In the genomic region with DNA sequence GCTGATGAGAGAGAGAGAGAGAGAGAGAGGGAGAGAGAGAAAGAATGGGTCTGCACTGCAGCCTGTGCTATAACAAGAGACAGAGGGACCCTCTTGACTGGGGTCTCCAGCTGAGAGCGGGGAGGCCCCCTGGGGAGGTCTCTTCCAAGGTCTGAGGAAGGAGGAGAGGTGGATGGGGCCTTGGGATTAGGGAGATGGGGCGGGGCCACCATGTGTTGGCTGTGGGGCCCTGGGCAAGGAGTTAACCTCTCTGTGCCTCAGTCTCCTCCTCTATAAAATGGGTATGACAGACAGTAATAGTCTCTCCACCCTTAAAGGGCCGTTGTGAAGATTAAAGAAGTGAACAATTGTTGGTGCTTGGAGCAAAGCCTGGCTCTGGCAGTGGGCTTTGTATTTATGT, we compare ENCODE assay signal across 32 cellular contexts.
A peak's percentile ranks its signal among the peaks of the same experiment; 100 is the strongest.
DNase-seq lines count a peak whose midpoint lies in the region; ATAC-seq, FAIRE-seq and TF ChIP-seq lines count a peak whose summit lies in the region.
"Had no signal": no experiment of that assay in that cellular context is flagged by ENCODE, and none has a peak within 500 bp of the region (broad histone marks: within the 10 kb centered on the region; RNA-seq: fewer than 3 reads in every experiment).

No MANE protein-coding gene starts in this region.

- H3K9ac ChIP-seq in K562 (ENCODE audit: insufficient read depth in 1 of 2, low read depth in 2 of 2, low read length in 2 of 2), result no peak overlapping the region

- TF ChIP-seq RAD21 in K562 (CRISPR knock-in tag; conservative IDR thresholded peaks at IDR 0.05 in 1 of 2, IDR thresholded peaks at IDR 0.05 in 1 of 2), result no peak

- no peak overlapping the region for H3K4me3 Mint-ChIP-seq in activated naive CD4-positive, alpha-beta T cell treated with anti-CD3 and anti-CD28 coated beads, Interleukin-2, amount 10 ng/mL, durations not matched to agents 7 days and 5 days
- H3K4me3 Mint-ChIP-seq: activated CD8-positive, alpha-beta T cell treated with anti-CD3 and anti-CD28 coated beads, Interleukin-2, amount 10 ng/mL, durations not matched to agents 7 days and 5 days; B cell; CD4-positive, alpha-beta memory T cell; naive B cell; T-helper 17 cell had no signal

- H3K27ac ChIP-seq in K562 (ENCODE audit: extremely low read depth, low read depth, low read length) (no peak overlapping the region), testis (no peak overlapping the region)
- H3K27ac ChIP-seq: adrenal gland, esophagus muscularis mucosa, heart left ventricle, thoracic aorta had no signal

- no peaks in the 10 kb centered on the region for H3K9me3 ChIP-seq in K562 (replicated peaks; ENCODE audit: control insufficient read depth, insufficient read depth, low read depth, low read length)
- H3K9me3 ChIP-seq in testis, result no peaks in the 10 kb centered on the region
- H3K9me3 ChIP-seq: adrenal gland, esophagus muscularis mucosa, thoracic aorta had no signal

- H3K27me3 Mint-ChIP-seq in activated naive CD4-positive, alpha-beta T cell treated with anti-CD3 and anti-CD28 coated beads, Interleukin-2, amount 10 ng/mL, durations not matched to agents 7 days and 5 days, result peaks cover 24% of the 10 kb centered on the region
- H3K27me3 Mint-ChIP-seq: CD4-positive, alpha-beta memory T cell had no signal

- POLR2A ChIA-PET in K562 (lab: Yijun Ruan, JAX), result interaction anchor here (0.5 kb wide), 1 partner anchor 122 kb away, joined by 3 read pairs; no protein-coding TSS in a partner anchor

- H3K4me1 ChIP-seq in K562 (replicated peaks in 1 of 2; ENCODE audit: control insufficient read depth in 2 of 2, insufficient read depth in 2 of 2, low read length in 2 of 2) (peaks cover 0 to 7% of the 10 kb centered on the region in 2 experiments; a peak in 2 of 5 replicates), testis (peaks cover 28% of the 10 kb centered on the region)

- H3K4me2 ChIP-seq in K562 (ENCODE audit: insufficient read depth, low read length), result no peak overlapping the region

- TF ChIP-seq CTCF in K562 (IDR thresholded peaks at IDR 0.05 in 2 of 3, conservative IDR thresholded peaks at IDR 0.05 in 1 of 3; ENCODE audit: insufficient read depth in 2 of 3, low read depth in 1 of 3, low read length in 3 of 3), result no peak
- TF ChIP-seq CTCF in omental fat pad (IDR thresholded peaks at IDR 0.05), result no peak
- no peak for TF ChIP-seq CTCF in testis (IDR thresholded peaks at IDR 0.05)

- no peak for TF ChIP-seq EP300 in K562 (IDR thresholded peaks at IDR 0.05; ENCODE audit: low read length)

- H3K4me3 ChIP-seq in K562 (no peak overlapping the region), testis (no peak overlapping the region), H7 (ENCODE audit: insufficient read depth, low read depth, low read length) (no peak overlapping the region)
- H3K4me3 ChIP-seq: adrenal gland, esophagus muscularis mucosa, heart left ventricle, thoracic aorta had no signal

- ATAC-seq in K562, result no peak
- no peak for ATAC-seq in omental fat pad (ENCODE audit: low FRiP score)
- ATAC-seq in GM21786 (IDR thresholded peaks at IDR 0.05; ENCODE audit: unreplicated experiment), result no peak
- ATAC-seq in HG03025 (IDR thresholded peaks at IDR 0.05; ENCODE audit: low FRiP score, unreplicated experiment), result no peak
- ATAC-seq: activated CD8-positive, alpha-beta T cell treated with anti-CD3 and anti-CD28 coated beads, Interleukin-2, amount 10 ng/mL, durations not matched to agents 7 days and 5 days; heart left ventricle; PC-3; SK-N-SH treated with all-trans-retinoic acid at 6 μM for 48 hours; stimulated activated naive CD8-positive, alpha-beta T cell treated with anti-CD3 and anti-CD28 coated beads, Interleukin-15, Interleukin-2, amounts not matched to agents 100 U/mL and 50 U/mL, for 24 hours; T-helper 17 cell had no signal

- intact Hi-C loops in K562 (cut with micrococcal nuclease), result no loop called here
- intact Hi-C loops in testis (cut with DNase I; ENCODE audit: low total_unique reads), result no loop called here

- H4K20me1 ChIP-seq in K562 (replicated peaks; ENCODE audit: control insufficient read depth, insufficient read depth, low read length), result no peaks in the 10 kb centered on the region

- TF ChIP-seq POLR2A in K562 (conservative IDR thresholded peaks at IDR 0.05) (no peak), testis (IDR thresholded peaks at IDR 0.05) (no peak)

- H3K9me3 Mint-ChIP-seq in activated naive CD4-positive, alpha-beta T cell treated with anti-CD3 and anti-CD28 coated beads, Interleukin-2, amount 10 ng/mL, durations not matched to agents 7 days and 5 days, result no peaks in the 10 kb centered on the region

- WGBS in K562 (ENCODE audit: insufficient coverage, low coverage, missing lambda C conversion rate), result 13% methylated on average over 3 of the region's 3 CpGs
- 83 to 95% methylated on average over 3 of the region's 3 CpGs for WGBS in testis, 2 donors

- no peak for FAIRE-seq in K562 (lab: Jason Lieb, UNC)
- FAIRE-seq: GM18507, GM19239, HTR-8/SVneo had no signal

- no peaks in the 10 kb centered on the region for H3K36me3 ChIP-seq in K562 (ENCODE audit: control insufficient read depth, insufficient read depth, low read length)
- H3K36me3 ChIP-seq in testis (ENCODE audit: low read depth, missing control alignments), result no peaks in the 10 kb centered on the region
- no peaks in the 10 kb centered on the region for H3K36me3 ChIP-seq in H7 (replicated peaks; ENCODE audit: control insufficient read depth, insufficient read depth, low read length)
- H3K36me3 ChIP-seq: adrenal gland, esophagus muscularis mucosa, heart left ventricle, thoracic aorta had no signal

- H3K79me2 ChIP-seq in K562 (ENCODE audit: control insufficient read depth, insufficient read depth, low read length), result no peaks in the 10 kb centered on the region

- BruUV-seq in K562 (replicated peaks; lab: Mats Ljungman, UMichigan), result no TSS peak

- CTCF ChIA-PET in activated naive CD4-positive, alpha-beta T cell treated with anti-CD3 and anti-CD28 coated beads, Interleukin-2, amount 10 ng/mL, durations not matched to agents 7 days and 5 days (lab: Charles Lee), result no interaction called here
- CTCF ChIA-PET in K562 (lab: Yijun Ruan, JAX; ENCODE audit: low intra/inter-chr PET ratio), result no interaction called here

- no peaks in the 10 kb centered on the region for H3K36me3 Mint-ChIP-seq in activated naive CD4-positive, alpha-beta T cell treated with anti-CD3 and anti-CD28 coated beads, Interleukin-2, amount 10 ng/mL, durations not matched to agents 7 days and 5 days
- H3K36me3 Mint-ChIP-seq: CD4-positive, alpha-beta memory T cell; naive B cell had no signal

- peak; percentile 7 for DNase-seq in activated naive CD4-positive, alpha-beta T cell treated with anti-CD3 and anti-CD28 coated beads, Interleukin-2, amount 50 U/mL, for 16 hours
- DNase-seq in activated naive CD4-positive, alpha-beta T cell treated with anti-CD3 and anti-CD28 coated beads, Interleukin-2, amount 10 ng/mL, durations not matched to agents 7 days and 5 days, result no peak
- DNase-seq in K562 (ENCODE audit: extremely low read depth in 1 of 4, low spot score in 3 of 4) (peak in 1 of 4 experiments; percentile 2), omental fat pad (ENCODE audit: low spot score) (peak; percentile 9), testis (peak; percentile 2), H7 (no peak)
- DNase-seq: activated CD8-positive, alpha-beta T cell treated with anti-CD3 and anti-CD28 coated beads, Interleukin-2, amount 10 ng/mL, durations not matched to agents 7 days and 5 days; activated gamma-delta T cell; activated T-cell treated with anti-CD3 and anti-CD28 coated beads for 4 hours; CD4-positive, alpha-beta memory T cell; dermis blood vessel endothelial cell; foreskin fibroblast; GOT3; midbrain; MM.1S; naive B cell; NCI-H345; NCI-H69; PC-3; stimulated activated naive CD8-positive, alpha-beta T cell treated with anti-CD3 and anti-CD28 coated beads, Interleukin-15, Interleukin-2, amounts not matched to agents 100 U/mL and 50 U/mL, for 24 hours; T-helper 17 cell had no signal

- H3K27ac Mint-ChIP-seq in activated naive CD4-positive, alpha-beta T cell treated with anti-CD3 and anti-CD28 coated beads, Interleukin-2, amount 10 ng/mL, durations not matched to agents 7 days and 5 days, result no peak overlapping the region
- H3K27ac Mint-ChIP-seq: activated CD8-positive, alpha-beta T cell treated with anti-CD3 and anti-CD28 coated beads, Interleukin-2, amount 10 ng/mL, durations not matched to agents 7 days and 5 days; B cell; CD4-positive, alpha-beta memory T cell; naive B cell; T-helper 17 cell had no signal

- no peaks in the 10 kb centered on the region for H3K4me1 Mint-ChIP-seq in activated naive CD4-positive, alpha-beta T cell treated with anti-CD3 and anti-CD28 coated beads, Interleukin-2, amount 10 ng/mL, durations not matched to agents 7 days and 5 days
- H3K4me1 Mint-ChIP-seq: B cell had no signal

- no peaks in the 10 kb centered on the region for H3K9me1 ChIP-seq in K562 (ENCODE audit: control insufficient read depth, insufficient read depth, low read length)

- in situ Hi-C loops in K562 (cut with MboI), result no loop called here

- H2AFZ ChIP-seq in K562 (ENCODE audit: low read depth, low read length), result no peak overlapping the region

- H3K27me3 ChIP-seq in K562 (ENCODE audit: control insufficient read depth in 2 of 2, insufficient read depth in 2 of 2, low read length in 2 of 2) (peaks cover 5 to 30% of the 10 kb centered on the region in 2 experiments; a peak in 4 of 5 replicates), testis (no peaks in the 10 kb centered on the region), H7 (ENCODE audit: control insufficient read depth, insufficient read depth, low read length) (no peaks in the 10 kb centered on the region)
- H3K27me3 ChIP-seq: adrenal gland, esophagus muscularis mucosa, heart left ventricle had no signal

TF ChIP-seq in K562, 482 proteins besides CTCF, POLR2A, EP300 and RAD21 (continues in another document):
- TF ChIP-seq, protein P1, sequence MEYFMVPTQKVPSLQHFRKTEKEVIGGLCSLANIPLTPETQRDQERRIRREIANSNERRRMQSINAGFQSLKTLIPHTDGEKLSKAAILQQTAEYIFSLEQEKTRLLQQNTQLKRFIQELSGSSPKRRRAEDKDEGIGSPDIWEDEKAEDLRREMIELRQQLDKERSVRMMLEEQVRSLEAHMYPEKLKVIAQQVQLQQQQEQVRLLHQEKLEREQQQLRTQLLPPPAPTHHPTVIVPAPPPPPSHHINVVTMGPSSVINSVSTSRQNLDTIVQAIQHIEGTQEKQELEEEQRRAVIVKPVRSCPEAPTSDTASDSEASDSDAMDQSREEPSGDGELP (CRISPR knock-in tag; IDR thresholded peaks at IDR 0.05; ENCODE audit: borderline replicate concordance), result peak; percentile 36; the same call in 1 of the 2 replicates
- TF ChIP-seq CHD4 (IDR thresholded peaks at IDR 0.05; ENCODE audit: insufficient read depth, insufficient replicate concordance, low read depth, low read length, poor library complexity, severe bottlenecking), result peak; percentile 42
- 0 out of 4 replicates have a peak, but pooled peaks of 1 of the 2 experiments have one; percentile 35 for TF ChIP-seq RCOR1 (IDR thresholded peaks at IDR 0.05; ENCODE audit: borderline replicate concordance in 1 of 2, low read depth in 2 of 2, low read length in 2 of 2)
- peak; percentile 76 for TF ChIP-seq RBM25 (IDR thresholded peaks at IDR 0.05; ENCODE audit: low read depth, low read length, severe bottlenecking)
- peak; percentile 66 for TF ChIP-seq ADNP (tag; IDR thresholded peaks at IDR 0.05)

Comparison
In these comparisons a context has a peak if more than half of its experiments do, and no peak if none do; other contexts are left out.
1. DNase-seq: peak in activated naive CD4-positive, alpha-beta T cell treated with anti-CD3 and anti-CD28 coated beads, Interleukin-2, amount 50 U/mL, for 16 hours (single experiment), omental fat pad (single experiment) and testis (single experiment); none in activated naive CD4-positive, alpha-beta T cell treated with anti-CD3 and anti-CD28 coated beads, Interleukin-2, amount 10 ng/mL, durations not matched to agents 7 days and 5 days (single experiment) and H7 (single experiment).